ENCODE assay signal across 23 cellular contexts in the genomic region with DNA sequence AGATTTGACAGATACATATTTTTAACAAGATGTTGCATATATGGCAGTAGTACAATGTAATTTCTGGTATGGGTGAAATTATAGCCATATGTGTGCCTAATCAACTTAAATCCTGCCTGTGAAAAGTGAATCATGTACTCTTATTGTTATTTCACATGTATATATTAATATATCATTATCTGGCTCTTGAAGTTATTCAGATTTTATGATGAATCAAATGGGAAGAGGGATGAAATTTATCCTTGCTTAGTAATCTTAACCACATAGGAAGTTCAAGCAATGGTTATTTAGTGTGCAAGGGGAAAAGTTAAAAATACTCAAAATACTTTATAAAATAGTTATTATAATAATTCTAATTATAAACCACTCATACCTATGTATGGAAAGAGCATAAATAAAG.
DNase-seq lines count a peak whose midpoint lies in the region; FAIRE-seq and TF ChIP-seq lines count a peak whose summit lies in the region.
"Had no signal": no experiment of that assay in that cellular context is flagged by ENCODE, and none has a peak within 500 bp of the region (broad histone marks: within the 10 kb centered on the region; RNA-seq: fewer than 3 reads in every experiment).

No MANE protein-coding gene starts in this region.

- H3K9me3 ChIP-seq in SK-N-MC (ENCODE audit: low read depth, low read length) = no peaks in the 10 kb centered on the region
- no peaks in the 10 kb centered on the region for H3K9me3 ChIP-seq in small intestine (ENCODE audit: control insufficient read depth, low read depth)
- H3K9me3 ChIP-seq in tibial nerve = no peaks in the 10 kb centered on the region
- H3K9me3 ChIP-seq: Caco-2, SJCRH30 had no signal

- H3K4me3 ChIP-seq in SK-N-MC = no peak overlapping the region
- H3K4me3 ChIP-seq in fibroblast of the aortic adventitia (ENCODE audit: low read depth, low read length) = no peak overlapping the region
- H3K4me3 ChIP-seq in small intestine (ENCODE audit: low read depth in 1 of 2, low read length in 2 of 2) = no peak overlapping the region
- H3K4me3 ChIP-seq in tibial nerve = no peak overlapping the region
- H3K4me3 ChIP-seq: PC-9, SJCRH30 had no signal

- TF ChIP-seq CTCF in fibroblast of the aortic adventitia (IDR thresholded peaks at IDR 0.05; ENCODE audit: insufficient read depth, low read length) (no peak), tibial nerve (IDR thresholded peaks at IDR 0.05) (no peak)

- FAIRE-seq in small intestine (lab: Jason Lieb, UNC) = peak; percentile 41
- FAIRE-seq: GM18507, HTR-8/SVneo had no signal

- no peaks in the 10 kb centered on the region for H3K27me3 ChIP-seq in small intestine (ENCODE audit: control insufficient read depth in 2 of 2, insufficient read depth in 2 of 2, low read length in 2 of 2)
- no peaks in the 10 kb centered on the region for H3K27me3 ChIP-seq in tibial nerve
- H3K27me3 ChIP-seq: SJCRH30 had no signal

- peak overlapping the region; percentile 18; the same call in 1 of the 2 replicates for H3K27ac ChIP-seq in SK-N-MC
- no peak overlapping the region for H3K27ac ChIP-seq in small intestine (ENCODE audit: low read depth in 1 of 2, low read length in 1 of 2)
- H3K27ac ChIP-seq in tibial nerve = no peak overlapping the region
- H3K27ac ChIP-seq: C4-2B, PC-9, SJCRH30 had no signal

- DNase-seq in GM03348 (ENCODE audit: low spot score) = peak; percentile 11
- no peak for DNase-seq in SK-N-MC (ENCODE audit: low read depth, low spot score)
- DNase-seq in fibroblast of the aortic adventitia (ENCODE audit: low read depth) = peak; percentile 15
- no peak for DNase-seq in small intestine
- no peak for DNase-seq in OCI-M1 (lab: John Stamatoyannopoulos, UW)
- no peak for DNase-seq in tibial nerve (ENCODE audit: low spot score in 2 of 2)
- DNase-seq in activated CD8-positive, alpha-beta memory T cell treated with anti-CD3 and anti-CD28 coated beads for 24 hours = no peak
- DNase-seq: Caco-2; CD8-positive, alpha-beta T cell; KBM-7; MV-4-11; NCI-H1105; NCI-H1436 treated with DMSO at 0.1 percent for 48 hours; NCI-H1930; NCI-H2107; NCI-H446; NCI-H524 treated with DMSO at 0.1 percent for 48 hours; NCI-H774; PC-9; SJCRH30 had no signal

- H3K4me1 ChIP-seq in small intestine (ENCODE audit: control insufficient read depth in 2 of 2, insufficient read depth in 1 of 2, low read depth in 1 of 2, low read length in 1 of 2) (no peaks in the 10 kb centered on the region), tibial nerve (peaks cover 0 to 4% (median 0%) of the 10 kb centered on the region in 4 donors)
- H3K4me1 ChIP-seq: Caco-2, SJCRH30 had no signal

- no peaks in the 10 kb centered on the region for H3K36me3 ChIP-seq in SK-N-MC (ENCODE audit: insufficient read depth, low read length)
- no peaks in the 10 kb centered on the region for H3K36me3 ChIP-seq in small intestine (ENCODE audit: control insufficient read depth in 2 of 2, insufficient read depth in 2 of 2, low read length in 2 of 2)
- no peaks in the 10 kb centered on the region for H3K36me3 ChIP-seq in tibial nerve
- H3K36me3 ChIP-seq: SJCRH30 had no signal

- no peak for TF ChIP-seq EP300 in tibial nerve (IDR thresholded peaks at IDR 0.05)

- TF ChIP-seq POLR2A in tibial nerve (IDR thresholded peaks at IDR 0.05) = no peak

- H3K9ac ChIP-seq in SK-N-MC (ENCODE audit: insufficient read length) = no peak overlapping the region

Comparison
In these comparisons a context has a peak if more than half of its experiments do, and no peak if none do; other contexts are left out.
1. DNase-seq: peak in GM03348 (single experiment) and fibroblast of the aortic adventitia (single experiment); none in SK-N-MC (single experiment), small intestine (single experiment), OCI-M1 (single experiment), tibial nerve (0 of 2) and activated CD8-positive, alpha-beta memory T cell treated with anti-CD3 and anti-CD28 coated beads for 24 hours (single experiment).